Comparison of ENCODE assay signal across 2 cellular contexts in the genomic region with DNA sequence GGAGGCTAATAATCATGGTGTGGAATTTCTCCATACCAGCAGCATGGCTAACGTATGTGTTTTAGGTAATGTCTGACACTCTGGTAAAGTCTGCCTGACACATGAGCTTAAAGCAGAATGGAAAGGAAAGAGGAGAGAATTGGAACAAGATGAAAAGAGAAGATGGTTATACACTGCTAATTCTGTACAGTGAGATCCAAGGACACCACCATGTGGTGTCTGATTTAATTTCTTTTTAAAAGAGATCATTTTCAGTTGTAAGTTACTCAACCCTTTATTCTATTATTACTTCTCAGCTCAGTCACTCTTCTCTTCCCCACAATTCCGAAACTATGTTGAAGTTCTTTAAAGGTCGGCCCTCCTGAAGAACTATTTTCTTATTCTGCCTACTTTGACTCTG.
TF ChIP-seq lines count a peak whose summit lies in the region.

No MANE protein-coding gene starts in this region.

TF ChIP-seq in liver, 16 proteins besides CTCF, POLR2A, EP300 and RAD21:
- TF ChIP-seq, protein P1, sequence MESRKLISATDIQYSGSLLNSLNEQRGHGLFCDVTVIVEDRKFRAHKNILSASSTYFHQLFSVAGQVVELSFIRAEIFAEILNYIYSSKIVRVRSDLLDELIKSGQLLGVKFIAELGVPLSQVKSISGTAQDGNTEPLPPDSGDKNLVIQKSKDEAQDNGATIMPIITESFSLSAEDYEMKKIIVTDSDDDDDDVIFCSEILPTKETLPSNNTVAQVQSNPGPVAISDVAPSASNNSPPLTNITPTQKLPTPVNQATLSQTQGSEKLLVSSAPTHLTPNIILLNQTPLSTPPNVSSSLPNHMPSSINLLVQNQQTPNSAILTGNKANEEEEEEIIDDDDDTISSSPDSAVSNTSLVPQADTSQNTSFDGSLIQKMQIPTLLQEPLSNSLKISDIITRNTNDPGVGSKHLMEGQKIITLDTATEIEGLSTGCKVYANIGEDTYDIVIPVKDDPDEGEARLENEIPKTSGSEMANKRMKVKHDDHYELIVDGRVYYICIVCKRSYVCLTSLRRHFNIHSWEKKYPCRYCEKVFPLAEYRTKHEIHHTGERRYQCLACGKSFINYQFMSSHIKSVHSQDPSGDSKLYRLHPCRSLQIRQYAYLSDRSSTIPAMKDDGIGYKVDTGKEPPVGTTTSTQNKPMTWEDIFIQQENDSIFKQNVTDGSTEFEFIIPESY (IDR thresholded peaks at IDR 0.05), result no peak
- no peak for TF ChIP-seq JUND (IDR thresholded peaks at IDR 0.05)
- TF ChIP-seq GABPA (IDR thresholded peaks at IDR 0.05 in 1 of 2, conservative IDR thresholded peaks at IDR 0.05 in 1 of 2), result no peak
- no peak for TF ChIP-seq RXRA (IDR thresholded peaks at IDR 0.05)
- no peak for TF ChIP-seq HNF4G (IDR thresholded peaks at IDR 0.05)
- TF ChIP-seq, protein P2, sequence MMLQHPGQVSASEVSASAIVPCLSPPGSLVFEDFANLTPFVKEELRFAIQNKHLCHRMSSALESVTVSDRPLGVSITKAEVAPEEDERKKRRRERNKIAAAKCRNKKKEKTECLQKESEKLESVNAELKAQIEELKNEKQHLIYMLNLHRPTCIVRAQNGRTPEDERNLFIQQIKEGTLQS (IDR thresholded peaks at IDR 0.05), result no peak
- TF ChIP-seq SP1 (IDR thresholded peaks at IDR 0.05), result no peak
- TF ChIP-seq NR2F2 (IDR thresholded peaks at IDR 0.05), result no peak
- TF ChIP-seq EGR1 (IDR thresholded peaks at IDR 0.05; ENCODE audit: low read depth in 2 of 2), result no peak
- no peak for TF ChIP-seq HNF4A (conservative IDR thresholded peaks at IDR 0.05)
- TF ChIP-seq FOXA1 (IDR thresholded peaks at IDR 0.05), result no peak
- TF ChIP-seq FOXA2 (IDR thresholded peaks at IDR 0.05), result no peak
- no peak for TF ChIP-seq TAF1 (conservative IDR thresholded peaks at IDR 0.05)
- TF ChIP-seq, protein P3, sequence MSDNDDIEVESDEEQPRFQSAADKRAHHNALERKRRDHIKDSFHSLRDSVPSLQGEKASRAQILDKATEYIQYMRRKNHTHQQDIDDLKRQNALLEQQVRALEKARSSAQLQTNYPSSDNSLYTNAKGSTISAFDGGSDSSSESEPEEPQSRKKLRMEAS (IDR thresholded peaks at IDR 0.05), result no peak
- TF ChIP-seq, protein P4, sequence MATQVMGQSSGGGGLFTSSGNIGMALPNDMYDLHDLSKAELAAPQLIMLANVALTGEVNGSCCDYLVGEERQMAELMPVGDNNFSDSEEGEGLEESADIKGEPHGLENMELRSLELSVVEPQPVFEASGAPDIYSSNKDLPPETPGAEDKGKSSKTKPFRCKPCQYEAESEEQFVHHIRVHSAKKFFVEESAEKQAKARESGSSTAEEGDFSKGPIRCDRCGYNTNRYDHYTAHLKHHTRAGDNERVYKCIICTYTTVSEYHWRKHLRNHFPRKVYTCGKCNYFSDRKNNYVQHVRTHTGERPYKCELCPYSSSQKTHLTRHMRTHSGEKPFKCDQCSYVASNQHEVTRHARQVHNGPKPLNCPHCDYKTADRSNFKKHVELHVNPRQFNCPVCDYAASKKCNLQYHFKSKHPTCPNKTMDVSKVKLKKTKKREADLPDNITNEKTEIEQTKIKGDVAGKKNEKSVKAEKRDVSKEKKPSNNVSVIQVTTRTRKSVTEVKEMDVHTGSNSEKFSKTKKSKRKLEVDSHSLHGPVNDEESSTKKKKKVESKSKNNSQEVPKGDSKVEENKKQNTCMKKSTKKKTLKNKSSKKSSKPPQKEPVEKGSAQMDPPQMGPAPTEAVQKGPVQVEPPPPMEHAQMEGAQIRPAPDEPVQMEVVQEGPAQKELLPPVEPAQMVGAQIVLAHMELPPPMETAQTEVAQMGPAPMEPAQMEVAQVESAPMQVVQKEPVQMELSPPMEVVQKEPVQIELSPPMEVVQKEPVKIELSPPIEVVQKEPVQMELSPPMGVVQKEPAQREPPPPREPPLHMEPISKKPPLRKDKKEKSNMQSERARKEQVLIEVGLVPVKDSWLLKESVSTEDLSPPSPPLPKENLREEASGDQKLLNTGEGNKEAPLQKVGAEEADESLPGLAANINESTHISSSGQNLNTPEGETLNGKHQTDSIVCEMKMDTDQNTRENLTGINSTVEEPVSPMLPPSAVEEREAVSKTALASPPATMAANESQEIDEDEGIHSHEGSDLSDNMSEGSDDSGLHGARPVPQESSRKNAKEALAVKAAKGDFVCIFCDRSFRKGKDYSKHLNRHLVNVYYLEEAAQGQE (IDR thresholded peaks at IDR 0.05), result no peak
- TF ChIP-seq YY1 (IDR thresholded peaks at IDR 0.05), result no peak
TF ChIP-seq in liver: peak in this region for 0.

TF ChIP-seq in HepG2, 621 proteins besides CTCF, POLR2A, EP300 and RAD21 (continued from another document):
- TF ChIP-seq, protein P5, sequence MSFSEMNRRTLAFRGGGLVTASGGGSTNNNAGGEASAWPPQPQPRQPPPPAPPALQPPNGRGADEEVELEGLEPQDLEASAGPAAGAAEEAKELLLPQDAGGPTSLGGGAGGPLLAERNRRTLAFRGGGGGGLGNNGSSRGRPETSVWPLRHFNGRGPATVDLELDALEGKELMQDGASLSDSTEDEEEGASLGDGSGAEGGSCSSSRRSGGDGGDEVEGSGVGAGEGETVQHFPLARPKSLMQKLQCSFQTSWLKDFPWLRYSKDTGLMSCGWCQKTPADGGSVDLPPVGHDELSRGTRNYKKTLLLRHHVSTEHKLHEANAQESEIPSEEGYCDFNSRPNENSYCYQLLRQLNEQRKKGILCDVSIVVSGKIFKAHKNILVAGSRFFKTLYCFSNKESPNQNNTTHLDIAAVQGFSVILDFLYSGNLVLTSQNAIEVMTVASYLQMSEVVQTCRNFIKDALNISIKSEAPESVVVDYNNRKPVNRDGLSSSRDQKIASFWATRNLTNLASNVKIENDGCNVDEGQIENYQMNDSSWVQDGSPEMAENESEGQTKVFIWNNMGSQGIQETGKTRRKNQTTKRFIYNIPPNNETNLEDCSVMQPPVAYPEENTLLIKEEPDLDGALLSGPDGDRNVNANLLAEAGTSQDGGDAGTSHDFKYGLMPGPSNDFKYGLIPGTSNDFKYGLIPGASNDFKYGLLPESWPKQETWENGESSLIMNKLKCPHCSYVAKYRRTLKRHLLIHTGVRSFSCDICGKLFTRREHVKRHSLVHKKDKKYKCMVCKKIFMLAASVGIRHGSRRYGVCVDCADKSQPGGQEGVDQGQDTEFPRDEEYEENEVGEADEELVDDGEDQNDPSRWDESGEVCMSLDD (CRISPR knock-in tag; IDR thresholded peaks at IDR 0.05; ENCODE audit: borderline replicate concordance), result no peak
- no peak for TF ChIP-seq ZNF382 (CRISPR knock-in tag; IDR thresholded peaks at IDR 0.05; ENCODE audit: borderline replicate concordance)
- no peak for TF ChIP-seq MBD4 (IDR thresholded peaks at IDR 0.05; ENCODE audit: borderline replicate concordance, low read length)
- TF ChIP-seq, protein P6, sequence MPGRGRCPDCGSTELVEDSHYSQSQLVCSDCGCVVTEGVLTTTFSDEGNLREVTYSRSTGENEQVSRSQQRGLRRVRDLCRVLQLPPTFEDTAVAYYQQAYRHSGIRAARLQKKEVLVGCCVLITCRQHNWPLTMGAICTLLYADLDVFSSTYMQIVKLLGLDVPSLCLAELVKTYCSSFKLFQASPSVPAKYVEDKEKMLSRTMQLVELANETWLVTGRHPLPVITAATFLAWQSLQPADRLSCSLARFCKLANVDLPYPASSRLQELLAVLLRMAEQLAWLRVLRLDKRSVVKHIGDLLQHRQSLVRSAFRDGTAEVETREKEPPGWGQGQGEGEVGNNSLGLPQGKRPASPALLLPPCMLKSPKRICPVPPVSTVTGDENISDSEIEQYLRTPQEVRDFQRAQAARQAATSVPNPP (CRISPR knock-in tag; IDR thresholded peaks at IDR 0.05), result no peak
- TF ChIP-seq, protein P7, sequence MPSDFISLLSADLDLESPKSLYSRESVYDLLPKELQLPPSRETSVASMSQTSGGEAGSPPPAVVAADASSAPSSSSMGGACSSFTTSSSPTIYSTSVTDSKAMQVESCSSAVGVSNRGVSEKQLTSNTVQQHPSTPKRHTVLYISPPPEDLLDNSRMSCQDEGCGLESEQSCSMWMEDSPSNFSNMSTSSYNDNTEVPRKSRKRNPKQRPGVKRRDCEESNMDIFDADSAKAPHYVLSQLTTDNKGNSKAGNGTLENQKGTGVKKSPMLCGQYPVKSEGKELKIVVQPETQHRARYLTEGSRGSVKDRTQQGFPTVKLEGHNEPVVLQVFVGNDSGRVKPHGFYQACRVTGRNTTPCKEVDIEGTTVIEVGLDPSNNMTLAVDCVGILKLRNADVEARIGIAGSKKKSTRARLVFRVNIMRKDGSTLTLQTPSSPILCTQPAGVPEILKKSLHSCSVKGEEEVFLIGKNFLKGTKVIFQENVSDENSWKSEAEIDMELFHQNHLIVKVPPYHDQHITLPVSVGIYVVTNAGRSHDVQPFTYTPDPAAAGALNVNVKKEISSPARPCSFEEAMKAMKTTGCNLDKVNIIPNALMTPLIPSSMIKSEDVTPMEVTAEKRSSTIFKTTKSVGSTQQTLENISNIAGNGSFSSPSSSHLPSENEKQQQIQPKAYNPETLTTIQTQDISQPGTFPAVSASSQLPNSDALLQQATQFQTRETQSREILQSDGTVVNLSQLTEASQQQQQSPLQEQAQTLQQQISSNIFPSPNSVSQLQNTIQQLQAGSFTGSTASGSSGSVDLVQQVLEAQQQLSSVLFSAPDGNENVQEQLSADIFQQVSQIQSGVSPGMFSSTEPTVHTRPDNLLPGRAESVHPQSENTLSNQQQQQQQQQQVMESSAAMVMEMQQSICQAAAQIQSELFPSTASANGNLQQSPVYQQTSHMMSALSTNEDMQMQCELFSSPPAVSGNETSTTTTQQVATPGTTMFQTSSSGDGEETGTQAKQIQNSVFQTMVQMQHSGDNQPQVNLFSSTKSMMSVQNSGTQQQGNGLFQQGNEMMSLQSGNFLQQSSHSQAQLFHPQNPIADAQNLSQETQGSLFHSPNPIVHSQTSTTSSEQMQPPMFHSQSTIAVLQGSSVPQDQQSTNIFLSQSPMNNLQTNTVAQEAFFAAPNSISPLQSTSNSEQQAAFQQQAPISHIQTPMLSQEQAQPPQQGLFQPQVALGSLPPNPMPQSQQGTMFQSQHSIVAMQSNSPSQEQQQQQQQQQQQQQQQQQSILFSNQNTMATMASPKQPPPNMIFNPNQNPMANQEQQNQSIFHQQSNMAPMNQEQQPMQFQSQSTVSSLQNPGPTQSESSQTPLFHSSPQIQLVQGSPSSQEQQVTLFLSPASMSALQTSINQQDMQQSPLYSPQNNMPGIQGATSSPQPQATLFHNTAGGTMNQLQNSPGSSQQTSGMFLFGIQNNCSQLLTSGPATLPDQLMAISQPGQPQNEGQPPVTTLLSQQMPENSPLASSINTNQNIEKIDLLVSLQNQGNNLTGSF (CRISPR knock-in tag; IDR thresholded peaks at IDR 0.05), result no peak
- TF ChIP-seq HOXA5 (CRISPR knock-in tag; IDR thresholded peaks at IDR 0.05), result no peak
- TF ChIP-seq, protein P8, sequence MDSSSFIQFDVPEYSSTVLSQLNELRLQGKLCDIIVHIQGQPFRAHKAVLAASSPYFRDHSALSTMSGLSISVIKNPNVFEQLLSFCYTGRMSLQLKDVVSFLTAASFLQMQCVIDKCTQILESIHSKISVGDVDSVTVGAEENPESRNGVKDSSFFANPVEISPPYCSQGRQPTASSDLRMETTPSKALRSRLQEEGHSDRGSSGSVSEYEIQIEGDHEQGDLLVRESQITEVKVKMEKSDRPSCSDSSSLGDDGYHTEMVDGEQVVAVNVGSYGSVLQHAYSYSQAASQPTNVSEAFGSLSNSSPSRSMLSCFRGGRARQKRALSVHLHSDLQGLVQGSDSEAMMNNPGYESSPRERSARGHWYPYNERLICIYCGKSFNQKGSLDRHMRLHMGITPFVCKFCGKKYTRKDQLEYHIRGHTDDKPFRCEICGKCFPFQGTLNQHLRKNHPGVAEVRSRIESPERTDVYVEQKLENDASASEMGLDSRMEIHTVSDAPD (CRISPR knock-in tag; IDR thresholded peaks at IDR 0.05), result no peak
- no peak for TF ChIP-seq KAT8 (CRISPR knock-in tag; IDR thresholded peaks at IDR 0.05)
- TF ChIP-seq, protein P9, sequence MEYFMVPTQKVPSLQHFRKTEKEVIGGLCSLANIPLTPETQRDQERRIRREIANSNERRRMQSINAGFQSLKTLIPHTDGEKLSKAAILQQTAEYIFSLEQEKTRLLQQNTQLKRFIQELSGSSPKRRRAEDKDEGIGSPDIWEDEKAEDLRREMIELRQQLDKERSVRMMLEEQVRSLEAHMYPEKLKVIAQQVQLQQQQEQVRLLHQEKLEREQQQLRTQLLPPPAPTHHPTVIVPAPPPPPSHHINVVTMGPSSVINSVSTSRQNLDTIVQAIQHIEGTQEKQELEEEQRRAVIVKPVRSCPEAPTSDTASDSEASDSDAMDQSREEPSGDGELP (IDR thresholded peaks at IDR 0.05; ENCODE audit: borderline replicate concordance, low read depth), result no peak
- no peak for TF ChIP-seq ZNF20 (CRISPR knock-in tag; IDR thresholded peaks at IDR 0.05)
- no peak for TF ChIP-seq MEIS1 (CRISPR knock-in tag; IDR thresholded peaks at IDR 0.05; ENCODE audit: borderline replicate concordance)
- TF ChIP-seq SMAD9 (CRISPR knock-in tag; IDR thresholded peaks at IDR 0.05), result no peak
- TF ChIP-seq ZFY (CRISPR knock-in tag; IDR thresholded peaks at IDR 0.05), result no peak
- TF ChIP-seq, protein P10, sequence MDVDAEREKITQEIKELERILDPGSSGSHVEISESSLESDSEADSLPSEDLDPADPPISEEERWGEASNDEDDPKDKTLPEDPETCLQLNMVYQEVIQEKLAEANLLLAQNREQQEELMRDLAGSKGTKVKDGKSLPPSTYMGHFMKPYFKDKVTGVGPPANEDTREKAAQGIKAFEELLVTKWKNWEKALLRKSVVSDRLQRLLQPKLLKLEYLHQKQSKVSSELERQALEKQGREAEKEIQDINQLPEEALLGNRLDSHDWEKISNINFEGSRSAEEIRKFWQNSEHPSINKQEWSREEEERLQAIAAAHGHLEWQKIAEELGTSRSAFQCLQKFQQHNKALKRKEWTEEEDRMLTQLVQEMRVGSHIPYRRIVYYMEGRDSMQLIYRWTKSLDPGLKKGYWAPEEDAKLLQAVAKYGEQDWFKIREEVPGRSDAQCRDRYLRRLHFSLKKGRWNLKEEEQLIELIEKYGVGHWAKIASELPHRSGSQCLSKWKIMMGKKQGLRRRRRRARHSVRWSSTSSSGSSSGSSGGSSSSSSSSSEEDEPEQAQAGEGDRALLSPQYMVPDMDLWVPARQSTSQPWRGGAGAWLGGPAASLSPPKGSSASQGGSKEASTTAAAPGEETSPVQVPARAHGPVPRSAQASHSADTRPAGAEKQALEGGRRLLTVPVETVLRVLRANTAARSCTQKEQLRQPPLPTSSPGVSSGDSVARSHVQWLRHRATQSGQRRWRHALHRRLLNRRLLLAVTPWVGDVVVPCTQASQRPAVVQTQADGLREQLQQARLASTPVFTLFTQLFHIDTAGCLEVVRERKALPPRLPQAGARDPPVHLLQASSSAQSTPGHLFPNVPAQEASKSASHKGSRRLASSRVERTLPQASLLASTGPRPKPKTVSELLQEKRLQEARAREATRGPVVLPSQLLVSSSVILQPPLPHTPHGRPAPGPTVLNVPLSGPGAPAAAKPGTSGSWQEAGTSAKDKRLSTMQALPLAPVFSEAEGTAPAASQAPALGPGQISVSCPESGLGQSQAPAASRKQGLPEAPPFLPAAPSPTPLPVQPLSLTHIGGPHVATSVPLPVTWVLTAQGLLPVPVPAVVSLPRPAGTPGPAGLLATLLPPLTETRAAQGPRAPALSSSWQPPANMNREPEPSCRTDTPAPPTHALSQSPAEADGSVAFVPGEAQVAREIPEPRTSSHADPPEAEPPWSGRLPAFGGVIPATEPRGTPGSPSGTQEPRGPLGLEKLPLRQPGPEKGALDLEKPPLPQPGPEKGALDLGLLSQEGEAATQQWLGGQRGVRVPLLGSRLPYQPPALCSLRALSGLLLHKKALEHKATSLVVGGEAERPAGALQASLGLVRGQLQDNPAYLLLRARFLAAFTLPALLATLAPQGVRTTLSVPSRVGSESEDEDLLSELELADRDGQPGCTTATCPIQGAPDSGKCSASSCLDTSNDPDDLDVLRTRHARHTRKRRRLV (CRISPR knock-in tag; IDR thresholded peaks at IDR 0.05), result no peak
TF ChIP-seq in HepG2: peak in this region for 0.
